1 cellular context compared by ENCODE assay signal in genomic region chr7:129777993-129778769, GRCh38.
TF ChIP-seq lines count a peak whose summit lies in the region.

No MANE protein-coding gene starts in this region.

TF ChIP-seq in HepG2, 621 proteins besides CTCF, POLR2A, EP300 and RAD21 (continued from another document):
- TF ChIP-seq ZBTB33 (CRISPR knock-in tag; IDR thresholded peaks at IDR 0.05), result peak; percentile 17; the same call in 1 of the 2 replicates
- no peak for TF ChIP-seq MATR3 (CRISPR knock-in tag; IDR thresholded peaks at IDR 0.05)
- no peak for TF ChIP-seq KLF12 (CRISPR knock-in tag; IDR thresholded peaks at IDR 0.05; ENCODE audit: borderline replicate concordance)
